Comparison of ENCODE assay signal across 27 cellular contexts in the genomic region with DNA sequence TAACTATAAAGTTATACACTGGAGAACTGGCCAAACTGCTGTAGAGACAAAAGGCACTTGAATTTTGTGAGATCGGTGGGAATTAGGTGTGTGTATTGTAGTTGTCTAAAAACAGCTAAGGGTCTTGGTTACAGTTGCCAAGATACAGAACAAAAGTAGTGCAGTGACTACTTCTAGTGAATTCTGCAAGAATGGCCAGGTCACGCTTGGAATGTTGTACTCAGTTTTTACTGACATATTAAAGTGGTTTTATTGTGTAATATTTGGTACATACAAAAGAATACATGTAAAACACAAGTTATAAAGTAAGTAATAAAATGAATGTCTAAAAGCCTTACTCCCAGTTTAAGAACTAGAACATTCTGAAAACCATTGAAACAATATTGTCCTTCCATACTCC. TPM values are rescaled to one million over a fixed set of nuclear protein-coding genes. Genes with fewer than 3 reads are reported as not detected.
DNase-seq lines count a peak whose midpoint lies in the region; TF ChIP-seq lines count a peak whose summit lies in the region.
"Had no signal": no experiment of that assay in that cellular context is flagged by ENCODE, and none has a peak within 500 bp of the region (broad histone marks: within the 10 kb centered on the region; RNA-seq: fewer than 3 reads in every experiment).

No MANE protein-coding gene starts in this region.

- CTCF ChIA-PET in CD8-positive, alpha-beta memory T cell (lab: Charles Lee): interaction anchor here (0.6 kb wide), 1 partner anchor 10 kb away, joined by 3 read pairs; no protein-coding TSS in a partner anchor

- peaks cover 23% of the 10 kb centered on the region for H3K4me1 Mint-ChIP-seq in nephron progenitor cell
- no peaks in the 10 kb centered on the region for H3K4me1 Mint-ChIP-seq in CD8-positive, alpha-beta memory T cell
- H3K4me1 Mint-ChIP-seq: activated naive CD8-positive, alpha-beta T cell treated with anti-CD3 and anti-CD28 coated beads for 36 hours had no signal

- TF ChIP-seq CTCF in AG10803 (conservative IDR thresholded peaks at IDR 0.05; ENCODE audit: low read length): no peak
- TF ChIP-seq CTCF in VCaP (conservative IDR thresholded peaks at IDR 0.05): no peak
- TF ChIP-seq CTCF in esophagus muscularis mucosa (IDR thresholded peaks at IDR 0.05): no peak
- no peak for TF ChIP-seq CTCF in nephron progenitor cell (IDR thresholded peaks at IDR 0.05)
- no peak for TF ChIP-seq CTCF in vagina (IDR thresholded peaks at IDR 0.05)

- H3K36me3 Mint-ChIP-seq in nephron progenitor cell (ENCODE audit: low read depth): peaks cover 20% of the 10 kb centered on the region
- H3K36me3 Mint-ChIP-seq in CD8-positive, alpha-beta memory T cell: peaks cover 14 to 61% (median 18%) of the 10 kb centered on the region in 3 donors

- peaks cover 7 to 55% (median 37%) of the 10 kb centered on the region in 4 donors for H3K4me1 ChIP-seq in esophagus muscularis mucosa
- H3K4me1 ChIP-seq in vagina: no peaks in the 10 kb centered on the region
- no peaks in the 10 kb centered on the region for H3K4me1 ChIP-seq in CD8-positive, alpha-beta memory T cell (ENCODE audit: insufficient read depth, low read length)
- H3K4me1 ChIP-seq: A549 had no signal

- H3K27me3 ChIP-seq in esophagus muscularis mucosa (no peaks in the 10 kb centered on the region), vagina (no peaks in the 10 kb centered on the region)
- H3K27me3 ChIP-seq in CD8-positive, alpha-beta memory T cell (ENCODE audit: insufficient read depth, low read length, poor library complexity, severe bottlenecking): no peaks in the 10 kb centered on the region
- H3K27me3 ChIP-seq: neutrophil, Peyer's patch had no signal

- TF ChIP-seq EP300 in esophagus muscularis mucosa (IDR thresholded peaks at IDR 0.05): no peak

- intact Hi-C loops in esophagus muscularis mucosa (cut with DNase I): no loop called here
- intact Hi-C loops in vagina (cut with DNase I): no loop called here

- H3K9me3 Mint-ChIP-seq in nephron progenitor cell: no peaks in the 10 kb centered on the region
- H3K9me3 Mint-ChIP-seq in CD8-positive, alpha-beta memory T cell: no peaks in the 10 kb centered on the region
- H3K9me3 Mint-ChIP-seq: activated B cell treated with CpG ODN at 0.5 μM for 24 hours; activated CD4-positive, alpha-beta memory T cell treated with anti-CD3 and anti-CD28 coated beads for 36 hours; activated naive CD8-positive, alpha-beta T cell treated with anti-CD3 and anti-CD28 coated beads for 36 hours; activated T-helper 2 cell treated with anti-CD3 and anti-CD28 coated beads, Interferon-gamma antibody, Interleukin-2, Interleukin-4, amounts not matched to agents 10 μg/mL and 5 μg/mL and 100 μg/mL, durations not matched to agents 14 hours and 24 hours and 36 hours had no signal

- 40% methylated on average over 2 of the region's 2 CpGs for WGBS in esophagus muscularis mucosa

- H3K4me3 Mint-ChIP-seq in nephron progenitor cell: no peak overlapping the region
- no peak overlapping the region for H3K4me3 Mint-ChIP-seq in CD8-positive, alpha-beta memory T cell
- H3K4me3 Mint-ChIP-seq: activated B cell treated with CpG ODN at 0.5 μM for 24 hours; activated CD4-positive, alpha-beta memory T cell treated with anti-CD3 and anti-CD28 coated beads for 36 hours; activated naive CD8-positive, alpha-beta T cell treated with anti-CD3 and anti-CD28 coated beads for 36 hours; B cell had no signal

- DNase-seq in AG10803 (ENCODE audit: low read depth): peak; percentile 22
- DNase-seq in esophagus muscularis mucosa (ENCODE audit: extremely low spot score): no peak
- DNase-seq in nephron progenitor cell: no peak
- no peak for DNase-seq in vagina (ENCODE audit: extremely low spot score in 2 of 2)
- no peak for DNase-seq in activated naive CD4-positive, alpha-beta T cell treated with anti-CD3 and anti-CD28 coated beads, Interleukin-2, amount 50 U/mL, for 16 hours
- no peak for DNase-seq in CD8-positive, alpha-beta memory T cell
- DNase-seq in activated CD4-positive, alpha-beta T cell treated with anti-CD3 and anti-CD28 coated beads, Interleukin-2, amount 50 U/mL, for 48 hours: no peak
- DNase-seq: activated B cell treated with CpG ODN at 0.5 μM for 24 hours; activated CD4-positive, alpha-beta memory T cell treated with anti-CD3 and anti-CD28 coated beads for 36 hours; activated naive CD8-positive, alpha-beta T cell treated with anti-CD3 and anti-CD28 coated beads for 36 hours; DMS153; foreskin fibroblast; GDM1; HCEC 1CT; mesendoderm; NCI-H1105; NCI-H1930; NCI-H345; NCI-H748 treated with DMSO at 0.1 percent for 48 hours; Peyer's patch; SHP77 treated with DMSO at 0.1 percent for 48 hours; stimulated activated naive CD4-positive, alpha-beta T cell treated with Interleukin-2 at 50 U/mL for 16 hours had no signal

- H3K36me3 ChIP-seq in esophagus muscularis mucosa: peaks cover 5 to 31% (median 16%) of the 10 kb centered on the region in 4 donors
- peaks cover 0 to 9% of the 10 kb centered on the region in 2 donors for H3K36me3 ChIP-seq in vagina
- peaks cover 6% of the 10 kb centered on the region for H3K36me3 ChIP-seq in CD8-positive, alpha-beta memory T cell (ENCODE audit: insufficient read depth, low read length)

- TF ChIP-seq POLR2A in esophagus muscularis mucosa (IDR thresholded peaks at IDR 0.05; ENCODE audit: low read depth): no peak
- TF ChIP-seq POLR2A in vagina (IDR thresholded peaks at IDR 0.05): no peak

- H3K4me3 ChIP-seq in AG10803 (ENCODE audit: low read length) (no peak overlapping the region), esophagus muscularis mucosa (no peak overlapping the region), vagina (no peak overlapping the region)
- no peak overlapping the region for H3K4me3 ChIP-seq in CD8-positive, alpha-beta memory T cell (ENCODE audit: low read length)
- H3K4me3 ChIP-seq: A549, Peyer's patch had no signal

- H3K9me3 ChIP-seq in esophagus muscularis mucosa: no peaks in the 10 kb centered on the region
- H3K9me3 ChIP-seq in vagina: no peaks in the 10 kb centered on the region
- no peaks in the 10 kb centered on the region for H3K9me3 ChIP-seq in CD8-positive, alpha-beta memory T cell (ENCODE audit: low read length)
- H3K9me3 ChIP-seq: A549, neutrophil, Peyer's patch had no signal

- POLR2A ChIA-PET in CD8-positive, alpha-beta memory T cell (lab: Charles Lee): no interaction called here

- H3K27ac Mint-ChIP-seq in nephron progenitor cell: peak overlapping the region; percentile 87
- H3K27ac Mint-ChIP-seq in CD8-positive, alpha-beta memory T cell: peak overlapping the region in 2 of 8 donors; percentile 3 to 22
- H3K27ac Mint-ChIP-seq: activated B cell treated with CpG ODN at 0.5 μM for 24 hours; activated CD4-positive, alpha-beta memory T cell treated with anti-CD3 and anti-CD28 coated beads for 36 hours; activated naive CD8-positive, alpha-beta T cell treated with anti-CD3 and anti-CD28 coated beads for 36 hours; activated T-helper 2 cell treated with anti-CD3 and anti-CD28 coated beads, Interferon-gamma antibody, Interleukin-2, Interleukin-4, amounts not matched to agents 10 μg/mL and 5 μg/mL and 100 μg/mL, durations not matched to agents 14 hours and 24 hours and 36 hours; B cell had no signal

- H3K27me3 Mint-ChIP-seq in nephron progenitor cell (ENCODE audit: low read depth, poor library complexity): no peaks in the 10 kb centered on the region
- no peaks in the 10 kb centered on the region for H3K27me3 Mint-ChIP-seq in CD8-positive, alpha-beta memory T cell
- H3K27me3 Mint-ChIP-seq: activated B cell treated with CpG ODN at 0.5 μM for 24 hours; activated CD4-positive, alpha-beta memory T cell treated with anti-CD3 and anti-CD28 coated beads for 36 hours; activated naive CD8-positive, alpha-beta T cell treated with anti-CD3 and anti-CD28 coated beads for 36 hours; B cell had no signal

- H3K27ac ChIP-seq in VCaP (peak overlapping the region; percentile 83), esophagus muscularis mucosa (replicated peaks in 1 of 4) (peak overlapping the region in 3 of 4 donors; percentile 38 to 65 (median 57)), vagina (no peak overlapping the region)
- H3K27ac ChIP-seq in CD8-positive, alpha-beta memory T cell (ENCODE audit: low read depth, low read length): no peak overlapping the region
- H3K27ac ChIP-seq: A549, neutrophil, Peyer's patch had no signal

RNA-seq across cellular contexts. Expression of gene PRPF18, which starts 42.4 kb away (rescaled TPM):
- total RNA-seq in esophagus muscularis mucosa: 10 to 100 TPM; 16.2 to 27.8 (median 25.6) TPM
- total RNA-seq in vagina: 25.8 TPM
- total RNA-seq in CD8-positive, alpha-beta memory T cell: 10 to 100 TPM; 26.3 to 28.2 TPM
- polyA plus RNA-seq in CD8-positive, alpha-beta memory T cell: 47.9 TPM

Comparison
In these comparisons a context has a peak if more than half of its experiments do, and no peak if none do; other contexts are left out.
1. H3K27ac ChIP-seq: peak in VCaP (single experiment) and esophagus muscularis mucosa (3 of 4); none in vagina (single experiment) and CD8-positive, alpha-beta memory T cell (single experiment).